Comparison of ENCODE assay signal across 8 cellular contexts in the genomic region with DNA sequence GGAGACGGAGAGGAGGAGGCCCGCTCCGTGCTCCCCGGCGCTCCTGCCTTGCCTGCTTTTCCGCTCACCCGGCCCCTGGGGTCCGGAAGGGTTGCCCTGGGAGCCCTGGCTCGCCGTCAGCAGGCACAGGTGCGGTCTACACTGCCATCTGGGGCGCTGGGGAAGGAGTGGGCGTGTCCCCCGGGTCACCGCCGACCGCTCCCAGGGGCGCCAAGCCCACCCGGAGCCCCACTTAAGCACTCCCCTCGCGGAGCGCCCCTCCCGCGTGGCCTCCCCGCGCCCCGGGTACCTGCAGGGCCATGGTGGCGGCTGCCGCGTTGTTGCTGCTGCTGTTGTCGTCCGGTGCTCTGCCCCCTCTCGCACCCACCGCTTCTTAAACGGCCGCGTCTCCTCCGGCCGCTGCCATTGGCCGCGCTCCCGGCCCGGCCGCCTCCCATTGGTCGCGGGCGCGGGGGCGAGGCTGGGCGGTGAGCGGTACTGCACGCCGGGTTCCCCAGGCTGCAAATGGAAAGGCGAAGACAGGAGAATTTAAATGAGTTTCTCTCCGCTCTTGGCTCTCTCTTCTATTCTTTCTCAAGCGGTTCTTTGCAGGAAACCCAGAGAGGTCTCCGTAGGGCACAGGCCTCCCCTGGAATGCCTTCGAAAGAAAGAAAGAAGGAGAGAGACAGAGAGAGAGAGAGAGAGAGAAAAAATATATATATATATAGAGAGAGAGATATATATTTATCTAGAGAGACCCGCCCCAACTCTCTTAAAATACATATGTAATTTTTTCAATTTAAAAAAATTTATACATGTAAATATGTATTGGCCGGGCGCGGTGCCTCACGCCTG. TPM values are rescaled to one million over a fixed set of nuclear protein-coding genes. Genes with fewer than 3 reads are reported as not detected.
DNase-seq lines count a peak whose midpoint lies in the region; ATAC-seq, FAIRE-seq and TF ChIP-seq lines count a peak whose summit lies in the region.

TSS of gene ACBD7 (minus strand) at position 349 of the 834 bp plus-strand sequence. CDS start at position 301, 48 bp downstream.

- peak; percentile 98 for DNase-seq in DMS53 (lab: John Stamatoyannopoulos, UW)
- DNase-seq in RCC 7860 (ENCODE audit: low spot score), result peak; percentile 60
- DNase-seq in activated T-helper 1 cell treated with anti-CD3 and anti-CD28 coated beads, Interleukin-12 subunit alpha, Interleukin-12 subunit beta, Interleukin-2, Interleukin-4 antibody, amounts not matched to agents 30 ng/mL and 10 ng/mL and 1 ng/mL, durations not matched to agents 14 hours and 24 hours and 36 hours (ENCODE audit: low spot score), result peak; percentile 81
- peak; percentile 76 for DNase-seq in fibroblast of pulmonary artery (ENCODE audit: low read depth)
- DNase-seq in stimulated activated naive CD4-positive, alpha-beta T cell treated with Interleukin-2 at 50 U/mL for 16 hours (lab: John Stamatoyannopoulos, UW), result peak; percentile 77

- peak; percentile 98 for ATAC-seq in GM21576 (IDR thresholded peaks at IDR 0.05; ENCODE audit: unreplicated experiment)

- H3K4me3 Mint-ChIP-seq in activated T-helper 1 cell treated with anti-CD3 and anti-CD28 coated beads, Interleukin-12 subunit alpha, Interleukin-12 subunit beta, Interleukin-2, Interleukin-4 antibody, amounts not matched to agents 30 ng/mL and 10 ng/mL and 1 ng/mL, durations not matched to agents 14 hours and 24 hours and 36 hours, result peak within 1 kb of the TSS; percentile 69
- H3K4me3 Mint-ChIP-seq in nephron, result peak within 1 kb of the TSS; percentile 75 to 79 (median 75)

- no peaks in the 10 kb centered on the region for H3K36me3 Mint-ChIP-seq in activated T-helper 1 cell treated with anti-CD3 and anti-CD28 coated beads, Interleukin-12 subunit alpha, Interleukin-12 subunit beta, Interleukin-2, Interleukin-4 antibody, amounts not matched to agents 30 ng/mL and 10 ng/mL and 1 ng/mL, durations not matched to agents 14 hours and 24 hours and 36 hours (ENCODE audit: low read depth)
- no peaks in the 10 kb centered on the region for H3K36me3 Mint-ChIP-seq in nephron (ENCODE audit: low read depth)

- H3K4me1 Mint-ChIP-seq in activated T-helper 1 cell treated with anti-CD3 and anti-CD28 coated beads, Interleukin-12 subunit alpha, Interleukin-12 subunit beta, Interleukin-2, Interleukin-4 antibody, amounts not matched to agents 30 ng/mL and 10 ng/mL and 1 ng/mL, durations not matched to agents 14 hours and 24 hours and 36 hours (ENCODE audit: low read depth), result peaks cover 5% of the 10 kb centered on the region
- peaks cover 16% of the 10 kb centered on the region for H3K4me1 Mint-ChIP-seq in nephron

- H3K9me3 Mint-ChIP-seq in activated T-helper 1 cell treated with anti-CD3 and anti-CD28 coated beads, Interleukin-12 subunit alpha, Interleukin-12 subunit beta, Interleukin-2, Interleukin-4 antibody, amounts not matched to agents 30 ng/mL and 10 ng/mL and 1 ng/mL, durations not matched to agents 14 hours and 24 hours and 36 hours, result no peaks in the 10 kb centered on the region
- no peaks in the 10 kb centered on the region for H3K9me3 Mint-ChIP-seq in nephron

- TF ChIP-seq CTCF in fibroblast of pulmonary artery (IDR thresholded peaks at IDR 0.05; ENCODE audit: low read length, missing control alignments), result no peak
- peak; percentile 42 to 59 (median 44) for TF ChIP-seq CTCF in nephron (IDR thresholded peaks at IDR 0.05; ENCODE audit: unreplicated experiment in 3 of 3)

- intact Hi-C loops in activated T-helper 1 cell treated with anti-CD3 and anti-CD28 coated beads, Interleukin-12 subunit alpha, Interleukin-12 subunit beta, Interleukin-2, Interleukin-4 antibody, amounts not matched to agents 30 ng/mL and 10 ng/mL and 1 ng/mL, durations not matched to agents 14 hours and 24 hours and 36 hours (cut with micrococcal nuclease), result loop anchor here (1.0 to 5.0 kb wide), 2 partner anchors 9 to 1181 kb away; partner anchors contain the start of gene RPP38

- no peak for TF ChIP-seq EP300 in Ishikawa (IDR thresholded peaks at IDR 0.05; ENCODE audit: borderline replicate concordance)

- FAIRE-seq in RCC 7860 (lab: Jason Lieb, UNC), result no peak

- peak within 1 kb of the TSS; percentile 60 for H3K4me3 ChIP-seq in fibroblast of pulmonary artery (replicated peaks; ENCODE audit: low read depth, low read length)

- no peak within 1 kb of the TSS for H3K27ac Mint-ChIP-seq in activated T-helper 1 cell treated with anti-CD3 and anti-CD28 coated beads, Interleukin-12 subunit alpha, Interleukin-12 subunit beta, Interleukin-2, Interleukin-4 antibody, amounts not matched to agents 30 ng/mL and 10 ng/mL and 1 ng/mL, durations not matched to agents 14 hours and 24 hours and 36 hours
- no peak within 1 kb of the TSS for H3K27ac Mint-ChIP-seq in nephron

- peak; percentile 29; the same call in 1 of the 2 replicates for TF ChIP-seq RAD21 in Ishikawa (IDR thresholded peaks at IDR 0.05; ENCODE audit: low read depth)

- peaks cover 12% of the 10 kb centered on the region for H3K27me3 Mint-ChIP-seq in activated T-helper 1 cell treated with anti-CD3 and anti-CD28 coated beads, Interleukin-12 subunit alpha, Interleukin-12 subunit beta, Interleukin-2, Interleukin-4 antibody, amounts not matched to agents 30 ng/mL and 10 ng/mL and 1 ng/mL, durations not matched to agents 14 hours and 24 hours and 36 hours (ENCODE audit: insufficient read depth)
- H3K27me3 Mint-ChIP-seq in nephron (ENCODE audit: low read depth), result peaks cover 6% of the 10 kb centered on the region

TF ChIP-seq in Ishikawa, 13 proteins besides CTCF, POLR2A, EP300 and RAD21:
- TF ChIP-seq, protein P1, sequence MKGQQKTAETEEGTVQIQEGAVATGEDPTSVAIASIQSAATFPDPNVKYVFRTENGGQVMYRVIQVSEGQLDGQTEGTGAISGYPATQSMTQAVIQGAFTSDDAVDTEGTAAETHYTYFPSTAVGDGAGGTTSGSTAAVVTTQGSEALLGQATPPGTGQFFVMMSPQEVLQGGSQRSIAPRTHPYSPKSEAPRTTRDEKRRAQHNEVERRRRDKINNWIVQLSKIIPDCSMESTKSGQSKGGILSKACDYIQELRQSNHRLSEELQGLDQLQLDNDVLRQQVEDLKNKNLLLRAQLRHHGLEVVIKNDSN (IDR thresholded peaks at IDR 0.05), result no peak
- peak; percentile 58; the same call in 1 of the 2 replicates for TF ChIP-seq TAF1 (IDR thresholded peaks at IDR 0.05; ENCODE audit: low read depth)
- TF ChIP-seq TCF12 (IDR thresholded peaks at IDR 0.05; ENCODE audit: low read depth), result 0 out of 2 replicates have a peak, but pooled peaks have one; percentile 45
- TF ChIP-seq YY1 (IDR thresholded peaks at IDR 0.05; ENCODE audit: low read depth), result peak; percentile 54; the same call in 1 of the 2 replicates
- TF ChIP-seq, protein P2, sequence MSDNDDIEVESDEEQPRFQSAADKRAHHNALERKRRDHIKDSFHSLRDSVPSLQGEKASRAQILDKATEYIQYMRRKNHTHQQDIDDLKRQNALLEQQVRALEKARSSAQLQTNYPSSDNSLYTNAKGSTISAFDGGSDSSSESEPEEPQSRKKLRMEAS (IDR thresholded peaks at IDR 0.05), result peak; percentile 93; the same call in 1 of the 2 replicates
- no peak for TF ChIP-seq CEBPB (IDR thresholded peaks at IDR 0.05)
- TF ChIP-seq TEAD4 (IDR thresholded peaks at IDR 0.05), result no peak
- TF ChIP-seq NFIC (IDR thresholded peaks at IDR 0.05), result no peak
- no peak for TF ChIP-seq CREB1 (IDR thresholded peaks at IDR 0.05; ENCODE audit: low read depth)
- TF ChIP-seq EGR1 (IDR thresholded peaks at IDR 0.05), result peak; percentile 73
- peak; percentile 42; the same call in 1 of the 2 replicates for TF ChIP-seq FOXM1 (IDR thresholded peaks at IDR 0.05; ENCODE audit: borderline replicate concordance, low read depth)
- no peak for TF ChIP-seq REST (IDR thresholded peaks at IDR 0.05; ENCODE audit: low read depth)
- TF ChIP-seq ZBTB7A (IDR thresholded peaks at IDR 0.05; ENCODE audit: low read depth), result peak; percentile 95

RNA-seq across cellular contexts. Expression of gene ACBD7, which starts in this region (rescaled TPM):
- total RNA-seq in activated T-helper 1 cell treated with anti-CD3 and anti-CD28 coated beads, Interleukin-12 subunit alpha, Interleukin-12 subunit beta, Interleukin-2, Interleukin-4 antibody, amounts not matched to agents 30 ng/mL and 10 ng/mL and 1 ng/mL, durations not matched to agents 14 hours and 24 hours and 36 hours, result 2.3 and 2.7 TPM in 2 replicates

Comparison
In these comparisons a context has a peak if more than half of its experiments do, and no peak if none do; other contexts are left out.
1. Peak in every context shown above with its lines: DNase-seq, ATAC-seq and H3K4me3 ChIP-seq.